Comparison of ENCODE assay signal across 8 cellular contexts in the genomic region with DNA sequence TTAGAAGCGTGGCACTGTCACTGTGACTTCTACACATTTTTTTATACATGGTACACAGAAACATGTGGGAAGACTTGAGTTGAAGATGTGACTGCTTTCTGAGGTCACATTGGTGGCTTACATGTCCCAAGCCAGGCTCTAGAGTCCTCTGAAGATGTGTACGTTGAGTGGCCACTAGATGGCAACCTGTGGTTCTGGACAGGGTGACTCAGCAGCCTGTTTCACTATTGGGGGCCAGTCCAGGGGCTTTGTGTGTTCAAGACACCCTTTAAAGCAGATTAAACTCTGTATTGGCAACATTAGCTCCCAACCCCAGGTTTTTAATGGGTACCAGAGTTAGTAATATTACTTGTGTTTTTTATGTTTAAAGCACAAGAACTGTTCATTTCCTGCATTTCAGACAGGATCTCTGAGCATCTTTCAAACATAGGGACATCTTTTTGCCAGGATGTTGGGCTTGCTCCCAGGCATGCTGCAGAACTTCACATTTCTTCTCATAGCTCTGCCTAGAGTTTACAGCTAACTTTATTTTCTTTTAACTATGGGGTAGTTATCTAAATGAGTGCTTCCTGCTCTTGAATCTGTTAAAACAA. TPM values are rescaled to one million over a fixed set of nuclear protein-coding genes. Genes with fewer than 3 reads are reported as not detected.
DNase-seq lines count a peak whose midpoint lies in the region; ATAC-seq, FAIRE-seq and TF ChIP-seq lines count a peak whose summit lies in the region.

No MANE protein-coding gene starts in this region.

- no peaks in the 10 kb centered on the region for H3K9me3 Mint-ChIP-seq in activated T-helper 1 cell treated with anti-CD3 and anti-CD28 coated beads, Interleukin-12 subunit alpha, Interleukin-12 subunit beta, Interleukin-2, Interleukin-4 antibody, amounts not matched to agents 30 ng/mL and 10 ng/mL and 1 ng/mL, durations not matched to agents 14 hours and 24 hours and 36 hours

- H3K9me3 ChIP-seq in HUES48 (ENCODE audit: control insufficient read depth, insufficient read depth, low read length) (no peaks in the 10 kb centered on the region), gastroesophageal sphincter (no peaks in the 10 kb centered on the region), pancreas (no peaks in the 10 kb centered on the region)

- TF ChIP-seq EP300 in gastroesophageal sphincter (IDR thresholded peaks at IDR 0.05): no peak

- intact Hi-C loops in activated T-helper 1 cell treated with anti-CD3 and anti-CD28 coated beads, Interleukin-12 subunit alpha, Interleukin-12 subunit beta, Interleukin-2, Interleukin-4 antibody, amounts not matched to agents 30 ng/mL and 10 ng/mL and 1 ng/mL, durations not matched to agents 14 hours and 24 hours and 36 hours (cut with micrococcal nuclease): loop anchor here (2.0 kb wide), 2 partner anchors 51 to 131 kb away; no protein-coding TSS in a partner anchor
- intact Hi-C loops in pancreas (cut with DNase I): loop anchor here in 1 of 3 donors (10.0 kb wide), 1 partner anchor 129 kb away; the partner anchor contains the start of gene LRRC66

- TF ChIP-seq POLR2A in gastroesophageal sphincter (IDR thresholded peaks at IDR 0.05): no peak

- H3K36me3 ChIP-seq in HUES48 (ENCODE audit: control insufficient read depth, insufficient read depth, low read length) (peaks cover 64% of the 10 kb centered on the region), gastroesophageal sphincter (peaks cover 0 to 50% of the 10 kb centered on the region in 2 donors), pancreas (peaks cover 0 to 6% (median 0%) of the 10 kb centered on the region in 3 donors)

- H3K27me3 Mint-ChIP-seq in activated T-helper 1 cell treated with anti-CD3 and anti-CD28 coated beads, Interleukin-12 subunit alpha, Interleukin-12 subunit beta, Interleukin-2, Interleukin-4 antibody, amounts not matched to agents 30 ng/mL and 10 ng/mL and 1 ng/mL, durations not matched to agents 14 hours and 24 hours and 36 hours (ENCODE audit: insufficient read depth): no peaks in the 10 kb centered on the region

- H3K36me3 Mint-ChIP-seq in activated T-helper 1 cell treated with anti-CD3 and anti-CD28 coated beads, Interleukin-12 subunit alpha, Interleukin-12 subunit beta, Interleukin-2, Interleukin-4 antibody, amounts not matched to agents 30 ng/mL and 10 ng/mL and 1 ng/mL, durations not matched to agents 14 hours and 24 hours and 36 hours (ENCODE audit: low read depth): peaks cover 19% of the 10 kb centered on the region

- no peaks in the 10 kb centered on the region for H3K27me3 ChIP-seq in HUES48 (ENCODE audit: control insufficient read depth, insufficient read depth, low read length)
- no peaks in the 10 kb centered on the region for H3K27me3 ChIP-seq in gastroesophageal sphincter
- no peaks in the 10 kb centered on the region for H3K27me3 ChIP-seq in pancreas

- 17 to 42% methylated on average over 2 of the region's 2 CpGs for WGBS in gastroesophageal sphincter (ENCODE audit: low coverage in 1 of 2), 2 donors
- 16 to 24% methylated on average over 2 of the region's 2 CpGs for WGBS in pancreas, 2 donors

- ATAC-seq in GM21529 (IDR thresholded peaks at IDR 0.05; ENCODE audit: unreplicated experiment) (peak; percentile 98), gastroesophageal sphincter (peak; percentile 88), pancreas (peak; percentile 85 to 98 (median 96))

- H3K4me3 ChIP-seq in HUES48 (ENCODE audit: low read depth, low read length) (no peak overlapping the region), gastroesophageal sphincter (no peak overlapping the region), pancreas (no peak overlapping the region)

- peaks cover 3% of the 10 kb centered on the region; the same call in 1 of the 2 replicates for H3K4me1 ChIP-seq in HUES48 (ENCODE audit: control insufficient read depth, insufficient read depth, low read length)
- peaks cover 0 to 46% (median 3%) of the 10 kb centered on the region in 3 donors for H3K4me1 ChIP-seq in gastroesophageal sphincter
- no peaks in the 10 kb centered on the region for H3K4me1 ChIP-seq in pancreas

- DNase-seq in EL (peak; percentile 65), RKO (ENCODE audit: low spot score) (peak; percentile 76), pancreas (peak in 4 of 6 donors; percentile 36 to 59 (median 42)), urothelium cell line (ENCODE audit: low spot score) (peak; percentile 79)
- peak; percentile 27 for DNase-seq in activated T-helper 1 cell treated with anti-CD3 and anti-CD28 coated beads, Interleukin-12 subunit alpha, Interleukin-12 subunit beta, Interleukin-2, Interleukin-4 antibody, amounts not matched to agents 30 ng/mL and 10 ng/mL and 1 ng/mL, durations not matched to agents 14 hours and 24 hours and 36 hours (ENCODE audit: low spot score)

- FAIRE-seq in pancreas (lab: Jason Lieb, UNC) (no peak), urothelium cell line (lab: Jason Lieb, UNC) (peak; percentile 59)

- peak; percentile 51 to 75 (median 63) for TF ChIP-seq CTCF in gastroesophageal sphincter (IDR thresholded peaks at IDR 0.05)
- peak; percentile 48 to 76 (median 66) for TF ChIP-seq CTCF in pancreas (IDR thresholded peaks at IDR 0.05)

- 0 out of 2 replicates have a peak overlapping the region, but pooled peaks have one; percentile 19 for H3K9ac ChIP-seq in HUES48 (ENCODE audit: low read depth, low read length)

- no peak overlapping the region for H3K4me3 Mint-ChIP-seq in activated T-helper 1 cell treated with anti-CD3 and anti-CD28 coated beads, Interleukin-12 subunit alpha, Interleukin-12 subunit beta, Interleukin-2, Interleukin-4 antibody, amounts not matched to agents 30 ng/mL and 10 ng/mL and 1 ng/mL, durations not matched to agents 14 hours and 24 hours and 36 hours

- peak overlapping the region; percentile 37 for H3K27ac Mint-ChIP-seq in activated T-helper 1 cell treated with anti-CD3 and anti-CD28 coated beads, Interleukin-12 subunit alpha, Interleukin-12 subunit beta, Interleukin-2, Interleukin-4 antibody, amounts not matched to agents 30 ng/mL and 10 ng/mL and 1 ng/mL, durations not matched to agents 14 hours and 24 hours and 36 hours

- H3K4me1 Mint-ChIP-seq in activated T-helper 1 cell treated with anti-CD3 and anti-CD28 coated beads, Interleukin-12 subunit alpha, Interleukin-12 subunit beta, Interleukin-2, Interleukin-4 antibody, amounts not matched to agents 30 ng/mL and 10 ng/mL and 1 ng/mL, durations not matched to agents 14 hours and 24 hours and 36 hours (ENCODE audit: low read depth): peaks cover 22% of the 10 kb centered on the region

- H3K27ac ChIP-seq in HUES48 (ENCODE audit: low read depth, low read length) (peak overlapping the region; percentile 59), gastroesophageal sphincter (peak overlapping the region; percentile 42 to 71 (median 58)), pancreas (no peak overlapping the region)

RNA-seq across cellular contexts. Expression of gene DCUN1D4, which starts 53.0 kb away (rescaled TPM):
- 29.7 and 40.7 TPM in 2 replicates for total RNA-seq in activated T-helper 1 cell treated with anti-CD3 and anti-CD28 coated beads, Interleukin-12 subunit alpha, Interleukin-12 subunit beta, Interleukin-2, Interleukin-4 antibody, amounts not matched to agents 30 ng/mL and 10 ng/mL and 1 ng/mL, durations not matched to agents 14 hours and 24 hours and 36 hours
- total RNA-seq in gastroesophageal sphincter: 10 to 100 TPM; 48.9 to 81.9 (median 51.0) TPM
- 10 to 100 TPM; 13.6 to 24.2 (median 17.5) TPM for total RNA-seq in pancreas
- polyA plus RNA-seq in pancreas: 10 to 100 TPM in 1 of 2 donors, 1 to 10 TPM in 1; 9.2 to 15.8 TPM

Comparison
In these comparisons a context has a peak if more than half of its experiments do, and no peak if none do; other contexts are left out.
1. DNase-seq: peak in every context shown above with its lines; median percentile 79 in urothelium cell line; 76 in RKO; 65 in EL; 42 in pancreas; 27 in activated T-helper 1 cell treated with anti-CD3 and anti-CD28 coated beads, Interleukin-12 subunit alpha, Interleukin-12 subunit beta, Interleukin-2, Interleukin-4 antibody, amounts not matched to agents 30 ng/mL and 10 ng/mL and 1 ng/mL, durations not matched to agents 14 hours and 24 hours and 36 hours.
2. H3K27ac ChIP-seq: peak in HUES48 (single experiment) and gastroesophageal sphincter (4 of 4); none in pancreas (0 of 4).
3. Peak in every context shown above with its lines, with median percentiles within 50 percentile points of each other: ATAC-seq.